13 cellular contexts compared by ENCODE assay signal in genomic region chr6:143962644-143962929, GRCh38. TPM values are rescaled to one million over a fixed set of nuclear protein-coding genes. Genes with fewer than 3 reads are reported as not detected.
DNase-seq lines count a peak whose midpoint lies in the region; ATAC-seq and TF ChIP-seq lines count a peak whose summit lies in the region.
"Had no signal": no experiment of that assay in that cellular context is flagged by ENCODE, and none has a peak within 500 bp of the region (broad histone marks: within the 10 kb centered on the region; RNA-seq: fewer than 3 reads in every experiment).

No MANE protein-coding gene starts in this region.

- H2AK5ac ChIP-seq in IMR-90 (ENCODE audit: low read depth, low read length): no peak overlapping the region

- BruUV-seq in IMR-90 (replicated peaks; lab: Mats Ljungman, UMichigan): no TSS peak

- H3K18ac ChIP-seq in IMR-90 (ENCODE audit: low read depth, low read length): no peak overlapping the region

- no peak overlapping the region for H3K56ac ChIP-seq in IMR-90 (ENCODE audit: extremely low read depth, insufficient read depth, low read length)

- TF ChIP-seq POLR2A in IMR-90 (IDR thresholded peaks at IDR 0.05; ENCODE audit: low read depth, low read length): no peak

- H3K4me3 Mint-ChIP-seq in chondrocyte (ENCODE audit: unreplicated experiment): no peak overlapping the region
- H3K4me3 Mint-ChIP-seq: activated CD8-positive, alpha-beta T cell treated with anti-CD3 and anti-CD28 coated beads, Interleukin-2, amount 10 ng/mL, durations not matched to agents 7 days and 5 days; IgD-negative memory B cell; stimulated activated memory B cell treated with anti-CD40 and anti-IgM and Interleukin-4, amounts not matched to agents 10 μg/mL and 1 μg/mL and 100 μg/mL, for 72 hours had no signal

- no peaks in the 10 kb centered on the region for H3K9me3 Mint-ChIP-seq in chondrocyte (ENCODE audit: low read depth)
- H3K9me3 Mint-ChIP-seq: IgD-negative memory B cell; stimulated activated memory B cell treated with anti-CD40 and anti-IgM and Interleukin-4, amounts not matched to agents 10 μg/mL and 1 μg/mL and 100 μg/mL, for 72 hours had no signal

- TF ChIP-seq CTCF in AG04449 (IDR thresholded peaks at IDR 0.05; ENCODE audit: insufficient read depth, low read length, missing control alignments): peak; percentile 36
- TF ChIP-seq CTCF in IMR-90 (conservative IDR thresholded peaks at IDR 0.05; ENCODE audit: low read depth, low read length): peak; percentile 32
- TF ChIP-seq CTCF in chondrocyte (IDR thresholded peaks at IDR 0.05): peak; percentile 72

- H3K9me3 ChIP-seq in IMR-90 (ENCODE audit: control insufficient read depth, insufficient read depth, low read length): no peaks in the 10 kb centered on the region

- H3K9ac ChIP-seq in IMR-90 (ENCODE audit: low read depth, low read length): no peak overlapping the region

- no peaks in the 10 kb centered on the region for H3K27me3 Mint-ChIP-seq in chondrocyte (ENCODE audit: low read depth)
- H3K27me3 Mint-ChIP-seq: IgD-negative memory B cell; stimulated activated memory B cell treated with anti-CD40 and anti-IgM and Interleukin-4, amounts not matched to agents 10 μg/mL and 1 μg/mL and 100 μg/mL, for 72 hours had no signal

- H3K4ac ChIP-seq in IMR-90 (ENCODE audit: low read depth, low read length): no peak overlapping the region

- H3K4me1 Mint-ChIP-seq in chondrocyte (ENCODE audit: low read depth): peaks cover 8% of the 10 kb centered on the region

- no peak overlapping the region for H3K27ac ChIP-seq in IMR-90 (ENCODE audit: insufficient read depth, low read length)

- H3K27ac Mint-ChIP-seq in chondrocyte (ENCODE audit: unreplicated experiment): no peak overlapping the region
- H3K27ac Mint-ChIP-seq: activated CD8-positive, alpha-beta T cell treated with anti-CD3 and anti-CD28 coated beads, Interleukin-2, amount 10 ng/mL, durations not matched to agents 7 days and 5 days; IgD-negative memory B cell; stimulated activated memory B cell treated with anti-CD40 and anti-IgM and Interleukin-4, amounts not matched to agents 10 μg/mL and 1 μg/mL and 100 μg/mL, for 72 hours had no signal

- H3K4me1 ChIP-seq in IMR-90 (ENCODE audit: control insufficient read depth, insufficient read depth, low read length): peaks cover 6% of the 10 kb centered on the region; the same call in 1 of the 2 replicates

- POLR2A ChIA-PET in AG04449 (lab: Yijun Ruan, JAX): no interaction called here
- POLR2A ChIA-PET in IMR-90 (lab: Charles Lee; ENCODE audit: unreplicated experiment): no interaction called here

- no peak overlapping the region for H2AK9ac ChIP-seq in IMR-90 (replicated peaks; ENCODE audit: low read depth, low read length, poor library complexity)

- TF ChIP-seq RAD21 in IMR-90 (IDR thresholded peaks at IDR 0.05; ENCODE audit: low read length): no peak

- H3K14ac ChIP-seq in IMR-90 (replicated peaks; ENCODE audit: low read depth, low read length): no peak overlapping the region

- peaks cover 16% of the 10 kb centered on the region for H3K36me3 ChIP-seq in IMR-90 (ENCODE audit: control insufficient read depth, insufficient read depth, low read length)

- ATAC-seq in IMR-90 (ENCODE audit: low read depth): peak; percentile 35; the same call in 1 of the 2 replicates
- ATAC-seq in HG03342 (IDR thresholded peaks at IDR 0.05; ENCODE audit: unreplicated experiment): no peak
- ATAC-seq in HG02852 (IDR thresholded peaks at IDR 0.05; ENCODE audit: unreplicated experiment): no peak
- no peak for ATAC-seq in HG02885 (IDR thresholded peaks at IDR 0.05; ENCODE audit: poor library complexity, unreplicated experiment)
- ATAC-seq: activated CD8-positive, alpha-beta T cell treated with anti-CD3 and anti-CD28 coated beads, Interleukin-2, amount 10 ng/mL, durations not matched to agents 7 days and 5 days; stimulated activated memory B cell treated with anti-CD40 and anti-IgM and Interleukin-4, amounts not matched to agents 10 μg/mL and 1 μg/mL and 100 μg/mL, for 72 hours had no signal

- no peak overlapping the region for H2BK15ac ChIP-seq in IMR-90 (ENCODE audit: low read depth, low read length)

- no peak overlapping the region for H4K5ac ChIP-seq in IMR-90 (ENCODE audit: low read depth, low read length)

- H2AFZ ChIP-seq in IMR-90 (replicated peaks; ENCODE audit: low read length, poor library complexity): no peak overlapping the region

- peaks cover 14% of the 10 kb centered on the region for H3K27me3 ChIP-seq in IMR-90 (ENCODE audit: control insufficient read depth, insufficient read depth, low read length)

- no peak overlapping the region for H3K4me2 ChIP-seq in IMR-90 (ENCODE audit: low read depth, low read length)

- no peak overlapping the region for H2BK5ac ChIP-seq in IMR-90 (ENCODE audit: low read depth, low read length, poor library complexity, severe bottlenecking)

- in situ Hi-C loops in IMR-90 (cut with MboI; ENCODE audit: low sequenced_read_pairs): no loop called here

- intact Hi-C loops in IMR-90 (cut with micrococcal nuclease): no loop called here

- no peak overlapping the region for H2BK20ac ChIP-seq in IMR-90 (ENCODE audit: low read depth, low read length)

- peak; percentile 10 for DNase-seq in AG04449 (ENCODE audit: low read depth, low spot score)
- peak; percentile 52 for DNase-seq in IMR-90
- no peak for DNase-seq in chondrocyte (ENCODE audit: low spot score)
- peak; percentile 76 for DNase-seq in left kidney (ENCODE audit: low read depth, low spot score)
- no peak for DNase-seq in activated CD4-positive, alpha-beta T cell treated with anti-CD3 and anti-CD28 coated beads, Interleukin-2, amount 50 U/mL, for 48 hours
- DNase-seq: activated CD8-positive, alpha-beta T cell treated with anti-CD3 and anti-CD28 coated beads, Interleukin-2, amount 10 ng/mL, durations not matched to agents 7 days and 5 days; kidney glomerular epithelial cell; small intestine had no signal

- peaks cover 0 to 9% of the 10 kb centered on the region in 2 experiments; a peak in 1 of 4 replicates for H3K79me1 ChIP-seq in IMR-90 (ENCODE audit: low read depth in 1 of 2, low read length in 2 of 2)

- H3K23ac ChIP-seq in IMR-90 (ENCODE audit: low read depth, low read length): no peak overlapping the region

- no CpG with 5 or more reads among the region's 3 CpGs for WGBS in IMR-90 (ENCODE audit: extremely low coverage in 2 of 2, insufficient read length in 1 of 2), 2 experiments

- H4K20me1 ChIP-seq in IMR-90 (ENCODE audit: insufficient read depth, low read length): no peaks in the 10 kb centered on the region

- H3K4me3 ChIP-seq in AG04449 (ENCODE audit: low read depth, low read length): no peak overlapping the region
- no peak overlapping the region for H3K4me3 ChIP-seq in IMR-90 (ENCODE audit: insufficient read depth, low read depth, low read length)

- H4K8ac ChIP-seq in IMR-90 (ENCODE audit: low read depth in 2 of 2, low read length in 2 of 2): no peak overlapping the region

- no peak overlapping the region for H2BK120ac ChIP-seq in IMR-90 (ENCODE audit: low read depth, low read length)

- H3K36me3 Mint-ChIP-seq in chondrocyte (ENCODE audit: low read depth): peaks cover 27% of the 10 kb centered on the region

- dilution Hi-C loops in IMR-90 (cut with HindIII; ENCODE audit: low sequenced_read_pairs, unreplicated experiment): no loop called here

- H3K9me1 ChIP-seq in IMR-90 (ENCODE audit: insufficient read depth, low read length): peaks cover 6% of the 10 kb centered on the region

- CTCF ChIA-PET in AG04449 (lab: Yijun Ruan, JAX) (interaction anchor here (1.1 to 3.0 kb wide), 5 partner anchors 9 to 387 kb away, joined by 3 to 15 read pairs (median 5); no protein-coding TSS in a partner anchor), IMR-90 (lab: Yijun Ruan, JAX) (interaction anchor here (0.7 kb wide), 1 partner anchor 15 kb away, joined by 4 read pairs; no protein-coding TSS in a partner anchor)

- no peak overlapping the region for H4K91ac ChIP-seq in IMR-90 (ENCODE audit: insufficient read depth, low read depth, low read length)

TF ChIP-seq in IMR-90, 13 proteins besides CTCF, POLR2A, EP300 and RAD21:
- TF ChIP-seq BHLHE40 (IDR thresholded peaks at IDR 0.05; ENCODE audit: low read depth, low read length) (no peak), RFX5 (IDR thresholded peaks at IDR 0.05; ENCODE audit: low read depth, low read length) (no peak), SMC3 (IDR thresholded peaks at IDR 0.05; ENCODE audit: low read depth, low read length) (peak; percentile 23; the same call in 1 of the 2 replicates), CEBPB (IDR thresholded peaks at IDR 0.05; ENCODE audit: low read depth, low read length) (no peak)

RNA-seq across cellular contexts. Expression of gene PLAGL1, which starts 45.5 kb away (rescaled TPM):
- total RNA-seq in IMR-90 (2012; rRNA removed): 15.3 and 23.3 TPM in 2 replicates
- polyA plus RNA-seq in IMR-90 (2012; rRNA removed): 73.4 and 73.8 TPM in 2 replicates
- 36.3 and 46.1 TPM in 2 replicates for polyA plus RNA-seq in IMR-90 (2012; cell fraction: cytosol; rRNA removed)
- polyA plus RNA-seq in IMR-90 (2012; cell fraction: nucleus; rRNA removed; ENCODE audit: low replicate concordance): 316 and 398 TPM in 2 replicates
- 81.9 to 105 TPM (median 83.1 TPM) in 3 replicates for total RNA-seq in chondrocyte

Comparison
In these comparisons a context has a peak if more than half of its experiments do, and no peak if none do; other contexts are left out.
1. DNase-seq: peak in AG04449 (single experiment), IMR-90 (single experiment) and left kidney (single experiment); none in chondrocyte (single experiment) and activated CD4-positive, alpha-beta T cell treated with anti-CD3 and anti-CD28 coated beads, Interleukin-2, amount 50 U/mL, for 48 hours (0 of 2).
2. Peak in every context shown above with its lines, with median percentiles within 50 percentile points of each other: CTCF ChIP-seq.